20 cellular contexts compared by ENCODE assay signal in the genomic region with DNA sequence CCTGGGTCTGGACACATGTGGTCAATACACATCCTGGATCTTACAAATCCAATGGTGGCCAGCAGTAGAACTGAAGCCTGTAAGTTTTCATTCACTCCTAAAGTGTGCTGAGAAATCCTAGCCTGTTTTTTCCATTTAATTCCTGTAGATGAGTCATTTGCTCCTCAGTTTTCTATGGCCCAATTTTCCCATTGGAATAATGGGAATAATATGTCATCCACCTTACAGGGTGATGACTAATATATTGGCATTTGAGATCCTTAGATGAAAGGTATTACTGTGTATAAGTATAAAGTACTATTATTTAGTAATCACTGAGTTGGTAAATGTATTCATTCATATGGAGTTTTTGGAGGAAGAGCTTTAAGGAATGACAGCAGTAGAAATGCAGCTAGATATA.
DNase-seq lines count a peak whose midpoint lies in the region; TF ChIP-seq lines count a peak whose summit lies in the region.
"Had no signal": no experiment of that assay in that cellular context is flagged by ENCODE, and none has a peak within 500 bp of the region (broad histone marks: within the 10 kb centered on the region; RNA-seq: fewer than 3 reads in every experiment).

No MANE protein-coding gene starts in this region.

- H3K27ac ChIP-seq in HEK293 (ENCODE audit: extremely low read depth, low read depth, low read length), result no peak overlapping the region
- no peak overlapping the region for H3K27ac ChIP-seq in RWPE1
- H3K27ac ChIP-seq in skeletal muscle tissue (ENCODE audit: low read depth, low read length), result peak overlapping the region; percentile 86
- H3K27ac ChIP-seq: SK-N-MC had no signal

- DNase-seq in RWPE1 (ENCODE audit: low spot score), result peak; percentile 79
- peak; percentile 35 for DNase-seq in fibroblast of the aortic adventitia (ENCODE audit: low read depth)
- DNase-seq in NCI-H748 treated with DMSO at 0.1 percent for 48 hours (lab: John Stamatoyannopoulos, UW), result no peak
- no peak for DNase-seq in 8988T
- no peak for DNase-seq in stimulated activated CD4-positive, alpha-beta T cell treated with anti-CD3 and anti-CD28 coated beads, Interleukin-12 subunit alpha, Interleukin-12 subunit beta, amount 100 ng/mL, for 4 hours
- DNase-seq: activated CD4-positive, alpha-beta T cell treated with anti-CD3 and anti-CD28 coated beads for 4 hours; activated naive CD4-positive, alpha-beta T cell; CD4-positive, alpha-beta T cell; DMS 273 treated with DMSO at 0.1 percent for 48 hours; glutamatergic neuron; KG1; left colon; mesendoderm; NCI-H510A treated with DMSO at 0.1 percent for 48 hours; NK-92 treated with Interleukin-12 subunit alpha and Interleukin-12 subunit beta, amount 100 ng/mL, for 24 hours; stimulated activated CD4-positive, alpha-beta T cell treated with anti-CD3 and anti-CD28 coated beads, Interleukin-2, amount 100 ng/mL, for 48 hours; stimulated activated naive B cell treated with anti-CD40 and anti-IgM and Interleukin-4, amounts not matched to agents 10 μg/mL and 1 μg/mL and 100 μg/mL, for 72 hours had no signal

- H3K9ac ChIP-seq in skeletal muscle tissue (ENCODE audit: low read depth in 1 of 3, low read length in 3 of 3), result no peak overlapping the region

- no peaks in the 10 kb centered on the region for H3K9me3 ChIP-seq in HEK293 (ENCODE audit: control insufficient read depth, insufficient read depth, low read depth, low read length)
- no peaks in the 10 kb centered on the region for H3K9me3 ChIP-seq in skeletal muscle tissue (ENCODE audit: control insufficient read depth in 3 of 3, low read length in 3 of 3)

- CTCF ChIA-PET in HEK293 (lab: Yijun Ruan, JAX) (interaction anchor here (0.6 to 1.6 kb wide), 4 partner anchors 28 to 218 kb away, joined by 3 to 6 read pairs (median 3); no protein-coding TSS in a partner anchor), RWPE1 (lab: Yijun Ruan, JAX) (interaction anchor here (0.8 to 1.3 kb wide), 4 partner anchors 18 to 181 kb away, joined by 3 to 7 read pairs (median 4); no protein-coding TSS in a partner anchor)

- TF ChIP-seq CTCF in HEK293 (tag by site-specific recombination; IDR thresholded peaks at IDR 0.05) (no peak), RWPE1 (conservative IDR thresholded peaks at IDR 0.05; ENCODE audit: low read depth) (no peak), fibroblast of the aortic adventitia (IDR thresholded peaks at IDR 0.05; ENCODE audit: insufficient read depth, low read length) (no peak)

- no peak overlapping the region for H3K4me3 ChIP-seq in HEK293 (ENCODE audit: low read depth, low read length)
- no peak overlapping the region for H3K4me3 ChIP-seq in fibroblast of the aortic adventitia (ENCODE audit: low read depth, low read length)
- no peak overlapping the region for H3K4me3 ChIP-seq in skeletal muscle tissue (ENCODE audit: low read length in 3 of 3)
- H3K4me3 ChIP-seq: SK-N-MC had no signal

- POLR2A ChIA-PET in HEK293 (lab: Yijun Ruan, JAX) (no interaction called here), RWPE1 (lab: Yijun Ruan, JAX; ENCODE audit: low non-redundant PET) (no interaction called here)

- H3K4me1 ChIP-seq in HEK293 (ENCODE audit: control insufficient read depth, insufficient read depth, low read length) (no peaks in the 10 kb centered on the region), skeletal muscle tissue (ENCODE audit: control insufficient read depth in 3 of 3, insufficient read depth in 3 of 3, low read length in 3 of 3) (peaks cover 28 to 30% (median 29%) of the 10 kb centered on the region in 3 donors)

- no peaks in the 10 kb centered on the region for H3K27me3 ChIP-seq in skeletal muscle tissue (ENCODE audit: control insufficient read depth in 3 of 3, insufficient read depth in 3 of 3, low read length in 3 of 3)

- H3K36me3 ChIP-seq in HEK293 (ENCODE audit: control insufficient read depth in 2 of 2, insufficient read depth in 1 of 2, low read length in 2 of 2) (no peaks in the 10 kb centered on the region), skeletal muscle tissue (ENCODE audit: control insufficient read depth in 3 of 3, insufficient read depth in 3 of 3, low read length in 3 of 3) (no peaks in the 10 kb centered on the region)

TF ChIP-seq in HEK293, 187 proteins besides CTCF, POLR2A, EP300 and RAD21:
- no peak for TF ChIP-seq ZNF629 (tag by site-specific recombination; IDR thresholded peaks at IDR 0.05)
- 0 out of 2 replicates have a peak, but pooled peaks have one; percentile 8 for TF ChIP-seq PRDM1 (tag by site-specific recombination; IDR thresholded peaks at IDR 0.05)

Comparison
In these comparisons a context has a peak if more than half of its experiments do, and no peak if none do; other contexts are left out.
1. DNase-seq: peak in RWPE1 (single experiment) and fibroblast of the aortic adventitia (single experiment); none in NCI-H748 treated with DMSO at 0.1 percent for 48 hours (single experiment), 8988T (single experiment) and stimulated activated CD4-positive, alpha-beta T cell treated with anti-CD3 and anti-CD28 coated beads, Interleukin-12 subunit alpha, Interleukin-12 subunit beta, amount 100 ng/mL, for 4 hours (single experiment).